8 cellular contexts compared by ENCODE assay signal in genomic region chr22:41300661-41301060, GRCh38. TPM values are rescaled to one million over a fixed set of nuclear protein-coding genes. Genes with fewer than 3 reads are reported as not detected.
DNase-seq lines count a peak whose midpoint lies in the region; ATAC-seq and TF ChIP-seq lines count a peak whose summit lies in the region.

No MANE protein-coding gene starts in this region.

- TF ChIP-seq CTCF in AG10803 (conservative IDR thresholded peaks at IDR 0.05; ENCODE audit: low read length) = no peak
- TF ChIP-seq CTCF in choroid plexus epithelial cell (conservative IDR thresholded peaks at IDR 0.05; ENCODE audit: low read depth, low read length) = no peak

- no peak for DNase-seq in AG10803 (ENCODE audit: low read depth)
- no peak for DNase-seq in choroid plexus epithelial cell (ENCODE audit: low read depth)
- DNase-seq in naive B cell = no peak
- no peak for DNase-seq in amniotic stem cell (lab: John Stamatoyannopoulos, UW)
- DNase-seq in SHP77 (lab: John Stamatoyannopoulos, UW) = no peak
- no peak for DNase-seq in NCI-H2171 treated with DMSO at 0.1 percent for 48 hours (lab: John Stamatoyannopoulos, UW)
- no peak for DNase-seq in GM19238 (ENCODE audit: insufficient read length, low spot score)

- peak overlapping the region; percentile 76 for H3K4me3 ChIP-seq in AG10803 (ENCODE audit: low read length)
- H3K4me3 ChIP-seq in HUES64 (ENCODE audit: low read length) = peak overlapping the region; percentile 97
- H3K4me3 ChIP-seq in choroid plexus epithelial cell (ENCODE audit: low read depth, low read length) = peak overlapping the region; percentile 79

- peaks cover 14% of the 10 kb centered on the region for H3K4me1 ChIP-seq in HUES64 (ENCODE audit: insufficient read depth, low read length)

- H3K27ac Mint-ChIP-seq in naive B cell = peak overlapping the region; percentile 95 to 99 (median 98)

- ATAC-seq in naive B cell (ENCODE audit: low read depth in 2 of 2) = no peak

- 69% methylated on average over 7 of the region's 7 CpGs for WGBS in HUES64

- H3K4me3 Mint-ChIP-seq in naive B cell = peak overlapping the region; percentile 71 to 92 (median 84)

- no peaks in the 10 kb centered on the region for H3K9me3 Mint-ChIP-seq in naive B cell

- H3K9ac ChIP-seq in HUES64 (ENCODE audit: low read depth, low read length) = peak overlapping the region; percentile 47; the same call in 1 of the 2 replicates

- no peaks in the 10 kb centered on the region for H3K27me3 ChIP-seq in HUES64 (ENCODE audit: insufficient read depth, low read length)

- H3K27ac ChIP-seq in HUES64 (ENCODE audit: low read depth, low read length) = no peak overlapping the region

- peaks cover 20 to 32% (median 31%) of the 10 kb centered on the region in 3 donors for H3K4me1 Mint-ChIP-seq in naive B cell

- H3K9me3 ChIP-seq in HUES64 (ENCODE audit: insufficient read depth, low read depth, low read length) = no peaks in the 10 kb centered on the region

- H3K36me3 ChIP-seq in HUES64 (ENCODE audit: insufficient read depth, low read length) = no peaks in the 10 kb centered on the region

- H3K27me3 Mint-ChIP-seq in naive B cell = no peaks in the 10 kb centered on the region

- no peaks in the 10 kb centered on the region for H3K36me3 Mint-ChIP-seq in naive B cell

RNA-seq across cellular contexts. Expression of gene ZC3H7B, which starts 0.7 kb away (rescaled TPM):
- polyA plus RNA-seq in HUES64 (2013, experiment 1 of 2) = 30.8 TPM
- polyA plus RNA-seq in HUES64 (2013, experiment 2 of 2) = 32.1 TPM
- polyA plus RNA-seq in naive B cell (ENCODE audit: low read depth in 6 of 6) = 1 to 10 TPM in 5 of 6 donors, not detected in 1; 1.1 to 2.5 (median 1.8) TPM

RNA-seq across cellular contexts. Expression of gene RANGAP1, which starts 14.7 kb away (rescaled TPM):
- 84.8 TPM for polyA plus RNA-seq in HUES64 (2013, experiment 1 of 2)
- polyA plus RNA-seq in HUES64 (2013, experiment 2 of 2) = 81.4 TPM
- 10 to 100 TPM in 4 of 6 donors, 1 to 10 TPM in 2; 4.2 to 20.8 (median 11.8) TPM for polyA plus RNA-seq in naive B cell (ENCODE audit: low read depth in 6 of 6)

RNA-seq across cellular contexts. Expression of gene CHADL, which starts 59.9 kb away (rescaled TPM):
- polyA plus RNA-seq in HUES64 (2013, experiment 1 of 2) = 0.20 TPM
- 0.63 TPM for polyA plus RNA-seq in HUES64 (2013, experiment 2 of 2)
- polyA plus RNA-seq in naive B cell (ENCODE audit: low read depth in 6 of 6) = not detected
